10 cellular contexts compared by ENCODE assay signal in genomic region chr2:215983581-215984351, GRCh38. TPM values are rescaled to one million over a fixed set of nuclear protein-coding genes. Genes with fewer than 3 reads are reported as not detected.
DNase-seq lines count a peak whose midpoint lies in the region; ATAC-seq and TF ChIP-seq lines count a peak whose summit lies in the region.
"Had no signal": no experiment of that assay in that cellular context is flagged by ENCODE, and none has a peak within 500 bp of the region (broad histone marks: within the 10 kb centered on the region; RNA-seq: fewer than 3 reads in every experiment).

No MANE protein-coding gene starts in this region.

- H3K9me3 Mint-ChIP-seq in activated CD4-positive, alpha-beta T cell treated with anti-CD3 and anti-CD28 coated beads, Interleukin-2, amount 10 ng/mL, durations not matched to agents 24 days and 14 days: peaks cover 5% of the 10 kb centered on the region

- H3K27ac ChIP-seq in BLaER1 treated with 17β-estradiol and CSF1 and Interleukin-3, amounts not matched to agents 10 nM and 100 nM: peak overlapping the region in 1 of 11 experiments; percentile 10; a peak in 1 of 22 replicates
- H3K27ac ChIP-seq in PC-9: peak overlapping the region; percentile 98

- intact Hi-C loops in PC-9 (cut with micrococcal nuclease; ENCODE audit: unreplicated experiment): no loop called here
- intact Hi-C loops in activated CD4-positive, alpha-beta T cell treated with anti-CD3 and anti-CD28 coated beads, Interleukin-2, amount 10 ng/mL, durations not matched to agents 24 days and 14 days (cut with micrococcal nuclease): loop anchor here (2.0 kb wide), 1 partner anchor 23 kb away; no protein-coding TSS in a partner anchor

- H2AFZ ChIP-seq in PC-9: no peak overlapping the region

- H3K4me2 ChIP-seq in BLaER1 treated with 17β-estradiol and CSF1 and Interleukin-3, amounts not matched to agents 10 nM and 100 nM: peak overlapping the region in 6 of 11 experiments; percentile 49 to 55 (median 52); a peak in 13 of 22 replicates
- peak overlapping the region; percentile 78 for H3K4me2 ChIP-seq in PC-9

- no peak for TF ChIP-seq CTCF in PC-9 (conservative IDR thresholded peaks at IDR 0.05)

- no peaks in the 10 kb centered on the region for H3K9me2 ChIP-seq in PC-9 (ENCODE audit: insufficient read depth)

- H3K9ac ChIP-seq in BLaER1 treated with 17β-estradiol and CSF1 and Interleukin-3, amounts not matched to agents 10 nM and 100 nM: no peak overlapping the region

- no peak overlapping the region for H3K27ac Mint-ChIP-seq in activated CD4-positive, alpha-beta T cell treated with anti-CD3 and anti-CD28 coated beads, Interleukin-2, amount 10 ng/mL, durations not matched to agents 24 days and 14 days

- H3K27me3 ChIP-seq in BLaER1 treated with 17β-estradiol and CSF1 and Interleukin-3, amounts not matched to agents 10 nM and 100 nM: no peaks in the 10 kb centered on the region
- H3K27me3 ChIP-seq in PC-9 (ENCODE audit: insufficient read depth, low read depth): no peaks in the 10 kb centered on the region

- POLR2A ChIA-PET in PC-9 (lab: Charles Lee; ENCODE audit: unreplicated experiment): no interaction called here

- peaks cover 18% of the 10 kb centered on the region for H3K4me1 Mint-ChIP-seq in activated CD4-positive, alpha-beta T cell treated with anti-CD3 and anti-CD28 coated beads, Interleukin-2, amount 10 ng/mL, durations not matched to agents 24 days and 14 days

- peaks cover 33% of the 10 kb centered on the region for H3F3A ChIP-seq in PC-9 (ENCODE audit: insufficient read depth, low read depth)

- peaks cover 24% of the 10 kb centered on the region for H3K36me3 Mint-ChIP-seq in activated CD4-positive, alpha-beta T cell treated with anti-CD3 and anti-CD28 coated beads, Interleukin-2, amount 10 ng/mL, durations not matched to agents 24 days and 14 days (ENCODE audit: low read depth)

- BruUV-seq in PC-9 (replicated peaks; lab: Mats Ljungman, UMichigan): no TSS peak

- H3K36me3 ChIP-seq in BLaER1 treated with 17β-estradiol and CSF1 and Interleukin-3, amounts not matched to agents 10 nM and 100 nM: peaks cover 0 to 27% (median 16%) of the 10 kb centered on the region in 11 experiments; a peak in 12 of 22 replicates
- H3K36me3 ChIP-seq in PC-9 (ENCODE audit: low read depth): peaks cover 44% of the 10 kb centered on the region

- H3K79me2 ChIP-seq in PC-9 (ENCODE audit: low read depth): peaks cover 74% of the 10 kb centered on the region

- H3K27me3 Mint-ChIP-seq in activated CD4-positive, alpha-beta T cell treated with anti-CD3 and anti-CD28 coated beads, Interleukin-2, amount 10 ng/mL, durations not matched to agents 24 days and 14 days: no peaks in the 10 kb centered on the region

- no peak for DNase-seq in PC-9
- no peak for DNase-seq in activated CD4-positive, alpha-beta T cell treated with anti-CD3 and anti-CD28 coated beads, Interleukin-2, amount 10 ng/mL, durations not matched to agents 24 days and 14 days
- no peak for DNase-seq in UCSD-AML1 (lab: John Stamatoyannopoulos, UW; ENCODE audit: unreplicated experiment)
- no peak for DNase-seq in middle frontal gyrus (ENCODE audit: extremely low spot score, low spot score)
- no peak for DNase-seq in NCI-H146 (lab: John Stamatoyannopoulos, UW)
- DNase-seq: cortex of kidney, NCI-H345 had no signal

- H3K4me3 ChIP-seq in BLaER1 treated with 17β-estradiol and CSF1 and Interleukin-3, amounts not matched to agents 10 nM and 100 nM: no peak overlapping the region
- H3K4me3 ChIP-seq in PC-9: peak overlapping the region; percentile 26; the same call in 1 of the 2 replicates

- peaks cover 0 to 31% (median 17%) of the 10 kb centered on the region in 10 experiments; a peak in 14 of 20 replicates for H3K4me1 ChIP-seq in BLaER1 treated with 17β-estradiol and CSF1 and Interleukin-3, amounts not matched to agents 10 nM and 100 nM
- peaks cover 59% of the 10 kb centered on the region for H3K4me1 ChIP-seq in PC-9 (replicated peaks; ENCODE audit: insufficient read depth)

- no peak overlapping the region for H3K4me3 Mint-ChIP-seq in activated CD4-positive, alpha-beta T cell treated with anti-CD3 and anti-CD28 coated beads, Interleukin-2, amount 10 ng/mL, durations not matched to agents 24 days and 14 days

- no peaks in the 10 kb centered on the region for H4K20me1 ChIP-seq in BLaER1 treated with 17β-estradiol and CSF1 and Interleukin-3, amounts not matched to agents 10 nM and 100 nM
- no peaks in the 10 kb centered on the region for H4K20me1 ChIP-seq in PC-9 (ENCODE audit: insufficient read depth)

- peak; percentile 72 for ATAC-seq in GM19372 (IDR thresholded peaks at IDR 0.05; ENCODE audit: low read depth, unreplicated experiment)
- ATAC-seq in HG02943 (IDR thresholded peaks at IDR 0.05; ENCODE audit: low read depth, unreplicated experiment): peak; percentile 63

- H3K9me3 ChIP-seq in BLaER1 treated with 17β-estradiol and CSF1 and Interleukin-3, amounts not matched to agents 10 nM and 100 nM (replicated peaks in 1 of 11): peaks cover 37 to 53% (median 44%) of the 10 kb centered on the region in 11 experiments
- peaks cover 12% of the 10 kb centered on the region for H3K9me3 ChIP-seq in PC-9 (ENCODE audit: insufficient read depth, low read depth)

- CTCF ChIA-PET in PC-9 (lab: Charles Lee): no interaction called here

RNA-seq across cellular contexts. Expression of gene MREG, which starts 29.6 kb away (rescaled TPM):
- 23.0 and 27.5 TPM in 2 replicates for total RNA-seq in PC-9 (2021)
- 10.6 and 10.9 TPM in 2 replicates for total RNA-seq in activated CD4-positive, alpha-beta T cell treated with anti-CD3 and anti-CD28 coated beads, Interleukin-2, amount 10 ng/mL, durations not matched to agents 24 days and 14 days
